20 cellular contexts compared by ENCODE assay signal in the genomic region with DNA sequence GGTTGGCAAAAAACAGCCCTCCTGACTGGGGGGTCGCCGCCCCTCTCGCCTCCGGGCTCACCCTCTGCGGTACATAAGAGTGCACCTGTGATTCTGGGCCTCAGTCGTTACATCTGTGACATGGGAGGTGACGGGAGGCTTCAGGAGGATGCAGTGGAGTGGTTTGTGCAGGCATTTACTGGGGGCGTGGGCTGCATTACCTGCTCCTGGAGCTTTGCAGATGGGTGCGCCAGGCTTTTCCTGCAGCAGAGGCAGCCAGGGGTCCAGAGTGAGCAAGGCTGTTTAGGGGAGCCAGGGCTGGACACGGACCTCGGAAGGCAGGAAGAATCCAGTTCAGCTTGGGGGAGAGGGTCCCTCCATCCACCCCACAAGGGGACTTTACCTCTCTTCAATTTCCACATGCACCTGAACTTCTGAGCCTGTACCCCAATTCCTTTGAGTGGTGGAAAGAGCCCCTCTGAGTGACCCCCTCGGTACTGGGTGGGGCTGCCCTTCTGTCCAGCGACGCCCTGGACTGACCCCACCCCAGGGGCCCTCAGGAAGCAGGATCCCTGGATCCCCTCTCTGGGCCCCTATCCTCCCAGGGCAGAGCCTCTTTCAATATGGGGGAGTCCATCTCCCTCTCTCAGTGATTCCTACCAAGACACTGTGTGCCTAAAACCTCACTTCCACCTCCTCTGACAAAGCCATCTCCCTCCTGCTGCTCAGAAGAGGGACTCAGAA.
DNase-seq lines count a peak whose midpoint lies in the region; ATAC-seq, FAIRE-seq and TF ChIP-seq lines count a peak whose summit lies in the region.
"Had no signal": no experiment of that assay in that cellular context is flagged by ENCODE, and none has a peak within 500 bp of the region (broad histone marks: within the 10 kb centered on the region; RNA-seq: fewer than 3 reads in every experiment).

No MANE protein-coding gene starts in this region.

- no peak overlapping the region for H3K4me3 Mint-ChIP-seq in activated CD4-positive, alpha-beta T cell treated with anti-CD3 and anti-CD28 coated beads, Interleukin-2, amount 10 ng/mL, durations not matched to agents 7 days and 5 days

- peak; percentile 20 for DNase-seq in Right ventricle myocardium superior
- no peak for DNase-seq in right cardiac atrium
- DNase-seq in RWPE2 (ENCODE audit: low spot score), result peak; percentile 78
- DNase-seq in kidney, result peak; percentile 46
- peak; percentile 28 for DNase-seq in sigmoid colon
- DNase-seq in WERI-Rb-1, result no peak
- DNase-seq in activated CD4-positive, alpha-beta T cell treated with anti-CD3 and anti-CD28 coated beads, Interleukin-2, amount 10 ng/mL, durations not matched to agents 7 days and 5 days, result no peak
- no peak for DNase-seq in A172 (ENCODE audit: low spot score)
- DNase-seq: ACHN, AML-193, GOT3, KG1, NCI-H1436, NCI-H2029, NCI-H2171, NCI-H446, NCI-H774, PC-3 had no signal

- TF ChIP-seq CTCF in RWPE2 (IDR thresholded peaks at IDR 0.05; ENCODE audit: poor library complexity, severe bottlenecking), result no peak
- TF ChIP-seq CTCF in kidney (IDR thresholded peaks at IDR 0.05; ENCODE audit: borderline replicate concordance, extremely low read depth, insufficient read depth), result no peak
- TF ChIP-seq CTCF in sigmoid colon (IDR thresholded peaks at IDR 0.05), result no peak
- TF ChIP-seq CTCF in WERI-Rb-1 (IDR thresholded peaks at IDR 0.05; ENCODE audit: low read depth, low read length), result no peak

- no peaks in the 10 kb centered on the region for H3K27me3 Mint-ChIP-seq in activated CD4-positive, alpha-beta T cell treated with anti-CD3 and anti-CD28 coated beads, Interleukin-2, amount 10 ng/mL, durations not matched to agents 7 days and 5 days

- no peak for TF ChIP-seq POLR2A in sigmoid colon (IDR thresholded peaks at IDR 0.05)

- H3K4me1 ChIP-seq in right cardiac atrium (ENCODE audit: control insufficient read depth, insufficient read depth, low read length) (no peaks in the 10 kb centered on the region), RWPE2 (ENCODE audit: insufficient read depth, poor library complexity, severe bottlenecking) (no peaks in the 10 kb centered on the region), kidney (ENCODE audit: control insufficient read depth in 1 of 2, insufficient read depth in 1 of 2, low read depth in 1 of 2, low read length in 2 of 2) (no peaks in the 10 kb centered on the region), sigmoid colon (no peaks in the 10 kb centered on the region)
- H3K4me1 ChIP-seq: Caco-2 had no signal

- ATAC-seq in Right ventricle myocardium superior (ENCODE audit: poor library complexity) (no peak), right cardiac atrium (no peak), RWPE2 (ENCODE audit: low read depth) (no peak)
- ATAC-seq: PC-3 had no signal

- H3K9me3 Mint-ChIP-seq in activated CD4-positive, alpha-beta T cell treated with anti-CD3 and anti-CD28 coated beads, Interleukin-2, amount 10 ng/mL, durations not matched to agents 7 days and 5 days, result no peaks in the 10 kb centered on the region

- 86% methylated on average over 14 of the region's 14 CpGs for WGBS in right cardiac atrium
- WGBS in sigmoid colon, 2 donors, result 82 to 86% methylated on average over 14 of the region's 14 CpGs

- no peak overlapping the region for H3K27ac Mint-ChIP-seq in activated CD4-positive, alpha-beta T cell treated with anti-CD3 and anti-CD28 coated beads, Interleukin-2, amount 10 ng/mL, durations not matched to agents 7 days and 5 days

- H3K9me3 ChIP-seq in right cardiac atrium (ENCODE audit: control insufficient read depth, low read length) (no peaks in the 10 kb centered on the region), RWPE2 (ENCODE audit: severe bottlenecking) (no peaks in the 10 kb centered on the region), kidney (ENCODE audit: control insufficient read depth in 1 of 2, low read length in 2 of 2) (no peaks in the 10 kb centered on the region), sigmoid colon (no peaks in the 10 kb centered on the region), WERI-Rb-1 (ENCODE audit: severe bottlenecking) (no peaks in the 10 kb centered on the region)

- H3K4me3 ChIP-seq in right cardiac atrium (ENCODE audit: low read length) (no peak overlapping the region), RWPE2 (ENCODE audit: severe bottlenecking) (no peak overlapping the region), kidney (ENCODE audit: low read length in 2 of 2) (no peak overlapping the region), sigmoid colon (no peak overlapping the region), WERI-Rb-1 (ENCODE audit: low read depth, low read length) (no peak overlapping the region)

- CTCF ChIA-PET in activated CD4-positive, alpha-beta T cell treated with anti-CD3 and anti-CD28 coated beads, Interleukin-2, amount 10 ng/mL, durations not matched to agents 7 days and 5 days (lab: Charles Lee), result no interaction called here

- H3K36me3 Mint-ChIP-seq in activated CD4-positive, alpha-beta T cell treated with anti-CD3 and anti-CD28 coated beads, Interleukin-2, amount 10 ng/mL, durations not matched to agents 7 days and 5 days (ENCODE audit: low read depth), result no peaks in the 10 kb centered on the region

- H3K36me3 ChIP-seq in RWPE2 (ENCODE audit: low read depth) (peaks cover 26% of the 10 kb centered on the region), kidney (ENCODE audit: control insufficient read depth in 1 of 2, insufficient read depth in 2 of 2, low read length in 2 of 2) (no peaks in the 10 kb centered on the region), sigmoid colon (no peaks in the 10 kb centered on the region), WERI-Rb-1 (no peaks in the 10 kb centered on the region)

- no peaks in the 10 kb centered on the region for H3K4me1 Mint-ChIP-seq in activated CD4-positive, alpha-beta T cell treated with anti-CD3 and anti-CD28 coated beads, Interleukin-2, amount 10 ng/mL, durations not matched to agents 7 days and 5 days

- no peak overlapping the region for H3K9ac ChIP-seq in kidney (ENCODE audit: low read length in 2 of 2)

- TF ChIP-seq EP300 in sigmoid colon (IDR thresholded peaks at IDR 0.05), result no peak

- intact Hi-C loops in Right ventricle myocardium superior (cut with DNase I) (no loop called here), right cardiac atrium (cut with DNase I) (no loop called here), kidney (cut with DNase I) (no loop called here), sigmoid colon (cut with DNase I) (no loop called here)

- POLR2A ChIA-PET in activated CD4-positive, alpha-beta T cell treated with anti-CD3 and anti-CD28 coated beads, Interleukin-2, amount 10 ng/mL, durations not matched to agents 7 days and 5 days (lab: Charles Lee), result no interaction called here

- H3K27me3 ChIP-seq in right cardiac atrium (ENCODE audit: control insufficient read depth, insufficient read depth), result no peaks in the 10 kb centered on the region
- no peaks in the 10 kb centered on the region for H3K27me3 ChIP-seq in RWPE2 (ENCODE audit: insufficient read depth, poor library complexity, severe bottlenecking)
- peaks cover 0 to 8% (median 0%) of the 10 kb centered on the region in 3 donors for H3K27me3 ChIP-seq in sigmoid colon
- H3K27me3 ChIP-seq in WERI-Rb-1 (ENCODE audit: insufficient read depth, low read depth, severe bottlenecking), result no peaks in the 10 kb centered on the region

- no peak for FAIRE-seq in kidney (lab: Jason Lieb, UNC)

- H3K27ac ChIP-seq in right cardiac atrium (ENCODE audit: low read length), result no peak overlapping the region
- H3K27ac ChIP-seq in RWPE2 (ENCODE audit: poor library complexity, severe bottlenecking), result no peak overlapping the region
- no peak overlapping the region for H3K27ac ChIP-seq in kidney (ENCODE audit: low read depth in 2 of 2, low read length in 2 of 2)
- no peak overlapping the region for H3K27ac ChIP-seq in sigmoid colon
- no peak overlapping the region for H3K27ac ChIP-seq in WERI-Rb-1
- H3K27ac ChIP-seq: RWPE1 had no signal

Comparison
In these comparisons a context has a peak if more than half of its experiments do, and no peak if none do; other contexts are left out.
1. DNase-seq: peak in Right ventricle myocardium superior (single experiment), RWPE2 (single experiment), kidney (single experiment) and sigmoid colon (single experiment); none in right cardiac atrium (0 of 3), WERI-Rb-1 (single experiment), activated CD4-positive, alpha-beta T cell treated with anti-CD3 and anti-CD28 coated beads, Interleukin-2, amount 10 ng/mL, durations not matched to agents 7 days and 5 days (single experiment) and A172 (single experiment).